2 cellular contexts compared by ENCODE assay signal in genomic region chr20:45956326-45956725, GRCh38. TPM values are rescaled to one million over a fixed set of nuclear protein-coding genes. Genes with fewer than 3 reads are reported as not detected.
"Had no signal": no experiment of that assay in that cellular context is flagged by ENCODE, and none has a peak within 500 bp of the region (broad histone marks: within the 10 kb centered on the region; RNA-seq: fewer than 3 reads in every experiment).

No MANE protein-coding gene starts in this region.

RNA-seq across cellular contexts. Expression of gene MMP9, which starts 52.4 kb away (rescaled TPM):
- total RNA-seq: HT-29, NCI-H460 had no signal
